1 cellular context compared by ENCODE assay signal in genomic region chr17:39579318-39580081, GRCh38.
A peak's percentile ranks its signal among the peaks of the same experiment; 100 is the strongest.
TF ChIP-seq lines count a peak whose summit lies in the region.

No MANE protein-coding gene starts in this region.

TF ChIP-seq in H1, 55 proteins besides CTCF, POLR2A, EP300 and RAD21:
- TF ChIP-seq CBX8 (IDR thresholded peaks at IDR 0.05; ENCODE audit: borderline replicate concordance, low read depth, low read length) (no peak), YY1 (IDR thresholded peaks at IDR 0.05; ENCODE audit: low read depth, low read length) (peak; percentile 66; the same call in 1 of the 2 replicates), ASH2L (IDR thresholded peaks at IDR 0.05; ENCODE audit: low read length) (peak; percentile 8), NANOG (IDR thresholded peaks at IDR 0.05; ENCODE audit: insufficient read depth, low read depth, low read length, poor library complexity, severe bottlenecking) (peak; percentile 32), RBBP5 (IDR thresholded peaks at IDR 0.05; ENCODE audit: borderline replicate concordance, low read depth, low read length) (no peak), SP1 (IDR thresholded peaks at IDR 0.05; ENCODE audit: low read depth, low read length) (0 out of 2 replicates have a peak, but pooled peaks have one; percentile 41), FOSL1 (IDR thresholded peaks at IDR 0.05; ENCODE audit: insufficient read depth, low read depth, low read length) (no peak), HDAC2 (IDR thresholded peaks at IDR 0.05; ENCODE audit: borderline replicate concordance in 1 of 2, low read depth in 2 of 2, low read length in 2 of 2) (0 out of 4 replicates have a peak, but pooled peaks of 1 of the 2 experiments have one; percentile 57)
- TF ChIP-seq, protein P1, sequence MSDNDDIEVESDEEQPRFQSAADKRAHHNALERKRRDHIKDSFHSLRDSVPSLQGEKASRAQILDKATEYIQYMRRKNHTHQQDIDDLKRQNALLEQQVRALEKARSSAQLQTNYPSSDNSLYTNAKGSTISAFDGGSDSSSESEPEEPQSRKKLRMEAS (IDR thresholded peaks at IDR 0.05): peak; percentile 34; the same call in 1 of the 2 replicates
